ENCODE assay signal across 11 cellular contexts in the genomic region with DNA sequence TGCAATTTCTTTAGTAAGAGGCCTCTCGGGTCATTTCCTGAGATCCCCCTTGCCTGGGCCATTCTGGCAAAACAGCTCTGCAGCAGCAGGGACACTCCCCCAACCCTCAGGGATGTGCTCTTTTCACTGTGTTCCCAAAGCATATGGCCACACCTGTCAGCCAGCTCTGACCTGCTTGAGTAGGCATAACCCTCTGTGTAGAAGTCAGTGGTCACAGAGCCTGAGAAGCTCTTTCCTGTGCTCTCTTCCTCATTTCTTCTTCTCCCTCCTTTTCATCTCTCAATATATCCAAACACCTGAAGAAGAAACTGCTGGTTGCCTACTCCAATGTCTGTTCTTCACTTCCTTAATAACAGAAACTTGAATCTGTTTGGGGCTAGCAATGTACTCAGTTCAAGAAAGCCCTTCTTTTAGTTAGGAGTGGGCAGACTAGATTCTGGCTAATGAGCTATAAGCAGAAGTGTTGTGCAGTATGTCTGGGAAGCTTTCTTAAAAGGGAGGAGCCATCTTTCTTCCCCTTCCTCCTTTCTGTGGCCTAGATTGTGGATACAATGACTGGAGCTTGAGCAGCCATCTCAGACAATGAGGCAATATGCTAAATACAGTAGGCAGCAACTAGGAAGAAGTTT.
A peak's percentile ranks its signal among the peaks of the same experiment; 100 is the strongest.
DNase-seq lines count a peak whose midpoint lies in the region; ATAC-seq and TF ChIP-seq lines count a peak whose summit lies in the region.
"Had no signal": no experiment of that assay in that cellular context is flagged by ENCODE, and none has a peak within 500 bp of the region (broad histone marks: within the 10 kb centered on the region; RNA-seq: fewer than 3 reads in every experiment).

No MANE protein-coding gene starts in this region.

- peak; percentile 84 for ATAC-seq in GM21529 (IDR thresholded peaks at IDR 0.05; ENCODE audit: unreplicated experiment)
- peak; percentile 66 for ATAC-seq in HG03521 (IDR thresholded peaks at IDR 0.05; ENCODE audit: unreplicated experiment)
- ATAC-seq: HCT116 had no signal

- H3K27ac Mint-ChIP-seq in activated naive CD4-positive, alpha-beta T cell treated with anti-CD3 and anti-CD28 coated beads, Interleukin-2, amount 10 ng/mL, durations not matched to agents 7 days and 5 days = no peak overlapping the region

- no peaks in the 10 kb centered on the region for H3K9me3 ChIP-seq in DOHH2 (ENCODE audit: control insufficient read depth, insufficient read depth, low read length)
- H3K9me3 ChIP-seq in esophagus squamous epithelium = no peaks in the 10 kb centered on the region
- no peaks in the 10 kb centered on the region for H3K9me3 ChIP-seq in A673 (ENCODE audit: low read depth, low read length, poor library complexity, severe bottlenecking)

- peaks cover 10% of the 10 kb centered on the region for H3F3A ChIP-seq in DOHH2 (ENCODE audit: control insufficient read depth, insufficient read depth)

- H3K4me3 ChIP-seq in DOHH2 (ENCODE audit: low read length) (peak overlapping the region; percentile 41), esophagus squamous epithelium (no peak overlapping the region), A673 (ENCODE audit: low read depth, low read length, poor library complexity, severe bottlenecking) (no peak overlapping the region)
- H3K4me3 ChIP-seq: SK-N-MC had no signal

- H3K36me3 ChIP-seq in DOHH2 (ENCODE audit: control insufficient read depth, low read length) = no peaks in the 10 kb centered on the region
- H3K36me3 ChIP-seq in esophagus squamous epithelium = no peaks in the 10 kb centered on the region
- no peaks in the 10 kb centered on the region for H3K36me3 ChIP-seq in A673 (ENCODE audit: insufficient read depth, low read length, poor library complexity, severe bottlenecking)

- H3K27me3 Mint-ChIP-seq in activated naive CD4-positive, alpha-beta T cell treated with anti-CD3 and anti-CD28 coated beads, Interleukin-2, amount 10 ng/mL, durations not matched to agents 7 days and 5 days = peaks cover 4% of the 10 kb centered on the region

- TF ChIP-seq POLR2A in esophagus squamous epithelium (IDR thresholded peaks at IDR 0.05) = no peak

- H3K4me3 Mint-ChIP-seq in activated naive CD4-positive, alpha-beta T cell treated with anti-CD3 and anti-CD28 coated beads, Interleukin-2, amount 10 ng/mL, durations not matched to agents 7 days and 5 days = no peak overlapping the region

- DNase-seq in esophagus squamous epithelium (lab: John Stamatoyannopoulos, UW) (no peak), NCI-H345 (lab: John Stamatoyannopoulos, UW) (no peak), A673 (ENCODE audit: low spot score) (no peak), DMS53 treated with DMSO at 0.1 percent for 48 hours (lab: John Stamatoyannopoulos, UW; ENCODE audit: unreplicated experiment) (no peak)
- DNase-seq in activated naive CD4-positive, alpha-beta T cell treated with anti-CD3 and anti-CD28 coated beads, Interleukin-2, amount 10 ng/mL, durations not matched to agents 7 days and 5 days = no peak
- DNase-seq: hypothalamus had no signal

- BruUV-seq in A673 (replicated peaks; lab: Mats Ljungman, UMichigan) = no TSS peak

- H3K27me3 ChIP-seq in DOHH2 (ENCODE audit: control insufficient read depth, low read length) (no peaks in the 10 kb centered on the region), esophagus squamous epithelium (no peaks in the 10 kb centered on the region), A673 (replicated peaks; ENCODE audit: insufficient read depth, low read depth, low read length, poor library complexity) (no peaks in the 10 kb centered on the region)

- H3K4me2 ChIP-seq in DOHH2 (ENCODE audit: low read length) = peak overlapping the region; percentile 72

- no peak for TF ChIP-seq CTCF in DOHH2 (IDR thresholded peaks at IDR 0.05; ENCODE audit: low read depth, low read length, poor library complexity, severe bottlenecking)
- no peak for TF ChIP-seq CTCF in esophagus squamous epithelium (IDR thresholded peaks at IDR 0.05)
- no peak for TF ChIP-seq CTCF in A673 (conservative IDR thresholded peaks at IDR 0.05; ENCODE audit: low read depth, low read length)

- H3K36me3 Mint-ChIP-seq in activated naive CD4-positive, alpha-beta T cell treated with anti-CD3 and anti-CD28 coated beads, Interleukin-2, amount 10 ng/mL, durations not matched to agents 7 days and 5 days = no peaks in the 10 kb centered on the region

- no peaks in the 10 kb centered on the region for H3K79me2 ChIP-seq in DOHH2 (ENCODE audit: control insufficient read depth, low read length)

- no peaks in the 10 kb centered on the region for H3K9me3 Mint-ChIP-seq in activated naive CD4-positive, alpha-beta T cell treated with anti-CD3 and anti-CD28 coated beads, Interleukin-2, amount 10 ng/mL, durations not matched to agents 7 days and 5 days

- H3K27ac ChIP-seq in DOHH2 (ENCODE audit: low read depth, low read length) (peak overlapping the region; percentile 90), esophagus squamous epithelium (peak overlapping the region; percentile 54 to 81 (median 79)), A673 (ENCODE audit: low read depth, low read length, poor library complexity, severe bottlenecking) (no peak overlapping the region)
- H3K27ac ChIP-seq: SK-N-MC had no signal

- peaks cover 12% of the 10 kb centered on the region for H3K4me1 Mint-ChIP-seq in activated naive CD4-positive, alpha-beta T cell treated with anti-CD3 and anti-CD28 coated beads, Interleukin-2, amount 10 ng/mL, durations not matched to agents 7 days and 5 days

- 20% methylated on average over 1 of the region's 1 CpG; no CpG with 5 or more reads in 1 of the 2 donors for WGBS in esophagus squamous epithelium, 2 donors

- intact Hi-C loops in esophagus squamous epithelium (cut with DNase I) (no loop called here), A673 (cut with micrococcal nuclease; ENCODE audit: unreplicated experiment) (no loop called here)

- no peaks in the 10 kb centered on the region for H4K20me1 ChIP-seq in DOHH2 (ENCODE audit: control insufficient read depth, insufficient read depth, low read depth, low read length)

- CTCF ChIA-PET in activated naive CD4-positive, alpha-beta T cell treated with anti-CD3 and anti-CD28 coated beads, Interleukin-2, amount 10 ng/mL, durations not matched to agents 7 days and 5 days (lab: Charles Lee) = no interaction called here
- CTCF ChIA-PET in A673 (lab: Charles Lee) = no interaction called here

- H3K4me1 ChIP-seq in DOHH2 (ENCODE audit: control insufficient read depth, low read length) (peaks cover 35% of the 10 kb centered on the region), esophagus squamous epithelium (peaks cover 0 to 34% (median 18%) of the 10 kb centered on the region in 3 donors), A673 (ENCODE audit: insufficient read depth, low read length, poor library complexity, severe bottlenecking) (no peaks in the 10 kb centered on the region)

- H3K9me2 ChIP-seq in DOHH2 (replicated peaks; ENCODE audit: control insufficient read depth, low read length) = no peaks in the 10 kb centered on the region

- POLR2A ChIA-PET in A673 (lab: Charles Lee; ENCODE audit: low non-redundant PET) = no interaction called here
